Comparison of ENCODE assay signal across 19 cellular contexts in genomic region chr5:148841519-148841918, GRCh38. TPM values are rescaled to one million over a fixed set of nuclear protein-coding genes. Genes with fewer than 3 reads are reported as not detected.
DNase-seq lines count a peak whose midpoint lies in the region; ATAC-seq and TF ChIP-seq lines count a peak whose summit lies in the region.
"Had no signal": no experiment of that assay in that cellular context is flagged by ENCODE, and none has a peak within 500 bp of the region (broad histone marks: within the 10 kb centered on the region; RNA-seq: fewer than 3 reads in every experiment).

No MANE protein-coding gene starts in this region.

- H3K27ac Mint-ChIP-seq in immature natural killer cell, result peak overlapping the region; percentile 92 to 97 (median 97)
- peak overlapping the region; percentile 57 for H3K27ac Mint-ChIP-seq in stimulated activated effector memory CD8-positive, alpha-beta T cell treated with anti-CD3 and anti-CD28 coated beads, Interleukin-12 subunit alpha, Interleukin-12 subunit beta, amount 100 ng/mL, for 72 hours

- H4K20me1 ChIP-seq in PC-3 (ENCODE audit: low read length), result peaks cover 4% of the 10 kb centered on the region; the same call in 1 of the 2 replicates

- H3K27me3 Mint-ChIP-seq in immature natural killer cell (ENCODE audit: low read depth in 3 of 3), result peaks cover 0 to 10% (median 6%) of the 10 kb centered on the region in 3 donors

- H3K4me3 Mint-ChIP-seq in immature natural killer cell, result peak overlapping the region; percentile 26 to 83 (median 61)
- H3K4me3 Mint-ChIP-seq in stimulated activated effector memory CD8-positive, alpha-beta T cell treated with anti-CD3 and anti-CD28 coated beads, Interleukin-12 subunit alpha, Interleukin-12 subunit beta, amount 100 ng/mL, for 72 hours, result peak overlapping the region; percentile 8
- H3K4me3 Mint-ChIP-seq: CD14-positive monocyte had no signal

- CTCF ChIA-PET in PC-3 (lab: Charles Lee), result no interaction called here

- H3K9me3 Mint-ChIP-seq in immature natural killer cell, result no peaks in the 10 kb centered on the region
- H3K9me3 Mint-ChIP-seq in stimulated activated effector memory CD8-positive, alpha-beta T cell treated with anti-CD3 and anti-CD28 coated beads, Interleukin-12 subunit alpha, Interleukin-12 subunit beta, amount 100 ng/mL, for 72 hours, result no peaks in the 10 kb centered on the region

- no peak overlapping the region for H3K27ac ChIP-seq in PC-3 (ENCODE audit: low read length)
- H3K27ac ChIP-seq: SJSA1 had no signal

- H3K36me3 ChIP-seq in PC-3 (ENCODE audit: low read depth, low read length), result 0 out of 2 replicates have a peak, but pooled peaks cover 3% of the 10 kb centered on the region
- H3K36me3 ChIP-seq: HAP-1 had no signal

- no peaks in the 10 kb centered on the region for H3K9me3 ChIP-seq in PC-3 (ENCODE audit: low read length)
- H3K9me3 ChIP-seq: Caco-2, HAP-1, SJSA1 had no signal

- peaks cover 95 to 99% of the 10 kb centered on the region in 2 donors for H3K4me1 Mint-ChIP-seq in immature natural killer cell
- H3K4me1 Mint-ChIP-seq in stimulated activated effector memory CD8-positive, alpha-beta T cell treated with anti-CD3 and anti-CD28 coated beads, Interleukin-12 subunit alpha, Interleukin-12 subunit beta, amount 100 ng/mL, for 72 hours, result peaks cover 90% of the 10 kb centered on the region

- peaks cover 8 to 31% (median 17%) of the 10 kb centered on the region in 3 donors for H3K36me3 Mint-ChIP-seq in immature natural killer cell
- no peaks in the 10 kb centered on the region for H3K36me3 Mint-ChIP-seq in stimulated activated effector memory CD8-positive, alpha-beta T cell treated with anti-CD3 and anti-CD28 coated beads, Interleukin-12 subunit alpha, Interleukin-12 subunit beta, amount 100 ng/mL, for 72 hours

- intact Hi-C loops in left ventricle myocardium superior (cut with micrococcal nuclease) (no loop called here), left cardiac atrium (cut with DNase I) (no loop called here), PC-3 (cut with micrococcal nuclease) (no loop called here)

- H2AFZ ChIP-seq in PC-3 (ENCODE audit: low read length), result no peak overlapping the region

- no peak overlapping the region for H3K9ac ChIP-seq in PC-3 (ENCODE audit: low read length)

- no TSS peak for BruUV-seq in PC-3 (replicated peaks; lab: Mats Ljungman, UMichigan)

- H3K27me3 ChIP-seq in PC-3 (ENCODE audit: low read length), result no peaks in the 10 kb centered on the region
- H3K27me3 ChIP-seq: SJSA1 had no signal

- H3K79me2 ChIP-seq in PC-3 (ENCODE audit: low read length), result peaks cover 31% of the 10 kb centered on the region

- ATAC-seq in left ventricle myocardium superior, result peak; percentile 38
- no peak for ATAC-seq in left cardiac atrium
- peak; percentile 53 for ATAC-seq in PC-3
- no peak for ATAC-seq in stimulated activated effector memory CD8-positive, alpha-beta T cell treated with anti-CD3 and anti-CD28 coated beads, Interleukin-12 subunit alpha, Interleukin-12 subunit beta, amount 100 ng/mL, for 72 hours
- ATAC-seq in HG03196 (IDR thresholded peaks at IDR 0.05; ENCODE audit: unreplicated experiment), result no peak
- ATAC-seq in HG03139 (IDR thresholded peaks at IDR 0.05; ENCODE audit: unreplicated experiment), result no peak

- no peaks in the 10 kb centered on the region for H3K9me2 ChIP-seq in PC-3 (replicated peaks; ENCODE audit: low read length)

- peak overlapping the region; percentile 36 for H3K4me2 ChIP-seq in PC-3 (ENCODE audit: low read length)

- peaks cover 57% of the 10 kb centered on the region for H3K4me1 ChIP-seq in PC-3 (ENCODE audit: insufficient read depth, low read length)
- H3K4me1 ChIP-seq: Caco-2, HAP-1 had no signal

- H3F3A ChIP-seq in PC-3 (ENCODE audit: low read length, unreplicated experiment), result no peaks in the 10 kb centered on the region

- TF ChIP-seq CTCF in PC-3 (conservative IDR thresholded peaks at IDR 0.05; ENCODE audit: low read depth, low read length), result no peak

- DNase-seq in left ventricle myocardium superior, result no peak
- no peak for DNase-seq in left cardiac atrium
- peak; percentile 65 for DNase-seq in PC-3
- DNase-seq in immature natural killer cell, result no peak
- no peak for DNase-seq in stimulated activated effector memory CD8-positive, alpha-beta T cell treated with anti-CD3 and anti-CD28 coated beads, Interleukin-12 subunit alpha, Interleukin-12 subunit beta, amount 100 ng/mL, for 72 hours (ENCODE audit: low spot score in 2 of 2)
- DNase-seq in NCI-H510A treated with DMSO at 0.1 percent for 48 hours (lab: John Stamatoyannopoulos, UW), result no peak
- DNase-seq: Caco-2, DMS153, KG1, NCI-H187 treated with DMSO at 0.1 percent for 48 hours, NCI-H345, NCI-H69, OCI-M1 had no signal

- POLR2A ChIA-PET in PC-3 (lab: Charles Lee; ENCODE audit: unreplicated experiment), result interaction anchor here (0.7 kb wide), 1 partner anchor 15 kb away, joined by 3 read pairs; the partner anchor contains the start of gene ADRB2

- no peak overlapping the region for H3K4me3 ChIP-seq in PC-3 (ENCODE audit: low read length)
- H3K4me3 ChIP-seq: HAP-1, SJSA1 had no signal

RNA-seq across cellular contexts. Expression of gene ADRB2, which starts 15.1 kb away (rescaled TPM):
- 5.4 TPM for total RNA-seq in left ventricle myocardium superior
- 1 to 10 TPM; 3.3 to 5.8 TPM for total RNA-seq in left cardiac atrium
- total RNA-seq in PC-3 (2014; rRNA removed), result 41.1 and 42.1 TPM in 2 replicates
- 10 to 100 TPM; 34.4 to 65.2 (median 54.1) TPM for polyA plus RNA-seq in immature natural killer cell
- total RNA-seq: A673, Caco-2 had no signal

Comparison
In these comparisons a context has a peak if more than half of its experiments do, and no peak if none do; other contexts are left out.
1. ATAC-seq: peak in left ventricle myocardium superior (single experiment) and PC-3 (single experiment); none in left cardiac atrium (0 of 2), stimulated activated effector memory CD8-positive, alpha-beta T cell treated with anti-CD3 and anti-CD28 coated beads, Interleukin-12 subunit alpha, Interleukin-12 subunit beta, amount 100 ng/mL, for 72 hours (single experiment), HG03196 (single experiment) and HG03139 (single experiment).